Comparison of ENCODE assay signal across 35 cellular contexts in genomic region chr11:63512816-63513215, GRCh38. TPM values are rescaled to one million over a fixed set of nuclear protein-coding genes. Genes with fewer than 3 reads are reported as not detected.
"Had no signal": no experiment of that assay in that cellular context is flagged by ENCODE, and none has a peak within 500 bp of the region (broad histone marks: within the 10 kb centered on the region; RNA-seq: fewer than 3 reads in every experiment).

No MANE protein-coding gene starts in this region.

- H3K36me3 ChIP-seq: ascending aorta, cardiac muscle cell, WERI-Rb-1 had no signal

- H3K4me3 ChIP-seq: ascending aorta, cardiac muscle cell had no signal

- DNase-seq: activated CD4-positive, alpha-beta memory T cell treated with anti-CD3 and anti-CD28 coated beads, Interleukin-2, amount 10 ng/mL, durations not matched to agents 7 days and 5 days; activated CD4-positive, alpha-beta T cell treated with anti-CD3 and anti-CD28 coated beads for 1 hour; activated CD4-positive, alpha-beta T cell treated with anti-CD3 and anti-CD28 coated beads for 36 hours; activated CD4-positive, alpha-beta T cell treated with anti-CD3 and anti-CD28 coated beads for 48 hours; activated CD4-positive, alpha-beta T cell treated with anti-CD3 and anti-CD28 coated beads, Interleukin-2, amount 10 ng/mL, durations not matched to agents 7 days and 5 days; activated CD4-positive, alpha-beta T cell treated with anti-CD3 and anti-CD28 coated beads, Interleukin-2, amount 50 U/mL, for 48 hours; activated CD4-positive, CD25-positive, alpha-beta regulatory T cell; activated CD8-positive, alpha-beta memory T cell treated with anti-CD3 and anti-CD28 coated beads for 24 hours; activated CD8-positive, alpha-beta memory T cell treated with anti-CD3 and anti-CD28 coated beads, Interleukin-2, amount 10 ng/mL, durations not matched to agents 7 days and 5 days; activated CD8-positive, alpha-beta memory T cell treated with anti-CD3 and anti-CD28 coated beads, Interleukin-2, amount 50 U/mL, for 48 hours; activated CD8-positive, alpha-beta T cell treated with anti-CD3 and anti-CD28 coated beads, Interleukin-2, amount 10 ng/mL, durations not matched to agents 7 days and 5 days; activated effector memory CD4-positive, alpha-beta T cell treated with Interleukin-2 at 50 U/mL for 16 hours; activated gamma-delta T cell; activated naive CD4-positive, alpha-beta T cell treated with anti-CD3 and anti-CD28 coated beads, Interleukin-2, amount 10 ng/mL, durations not matched to agents 7 days and 5 days; activated naive CD4-positive, alpha-beta T cell treated with Interleukin-2 at 50 U/mL for 16 hours; activated naive CD8-positive, alpha-beta T cell treated with anti-CD3 and anti-CD28 coated beads, Interleukin-2, amount 10 ng/mL, durations not matched to agents 7 days and 5 days; activated naive CD8-positive, alpha-beta T cell treated with anti-CD3 and anti-CD28 coated beads, Interleukin-2, amount 50 U/mL, for 24 hours; activated T-cell treated with anti-CD3 and anti-CD28 coated beads, Interleukin-2, amount 50 U/mL, for 24 hours; activated T-cell treated with anti-CD3 and anti-CD28 coated beads, Interleukin-2, amount 50 U/mL, for 48 hours; amygdala; anterior cingulate cortex; caudate nucleus; cerebellar nuclear complex; T-cell; T-helper 2 cell; T-helper 9 cell; WERI-Rb-1 had no signal

- H3K27me3 ChIP-seq: ascending aorta, cardiac muscle cell had no signal

- H3K9me3 ChIP-seq: ascending aorta had no signal

- H3K27ac ChIP-seq: ascending aorta, cardiac muscle cell, WERI-Rb-1 had no signal

- H3K4me1 ChIP-seq: ascending aorta had no signal

- ATAC-seq: activated CD4-positive, alpha-beta T cell treated with anti-CD3 and anti-CD28 coated beads for 36 hours; activated CD4-positive, CD25-positive, alpha-beta regulatory T cell treated with anti-CD3 and anti-CD28 coated beads, Interleukin-2, amount 50 U/mL, for 24 hours; activated CD8-positive, alpha-beta memory T cell treated with anti-CD3 and anti-CD28 coated beads, Interleukin-2, amount 10 ng/mL, durations not matched to agents 7 days and 5 days; activated CD8-positive, alpha-beta T cell treated with anti-CD3 and anti-CD28 coated beads, Interleukin-2, amount 10 ng/mL, durations not matched to agents 7 days and 5 days; activated naive CD8-positive, alpha-beta T cell treated with anti-CD3 and anti-CD28 coated beads, Interleukin-2, amount 50 U/mL, for 24 hours; T-cell; WTC11 had no signal

RNA-seq across cellular contexts. Expression of gene LGALS12, which starts 6.9 kb away (rescaled TPM):
- total RNA-seq: activated CD4-positive, alpha-beta memory T cell treated with anti-CD3 and anti-CD28 coated beads, Interleukin-2, amount 10 ng/mL, durations not matched to agents 7 days and 5 days; activated CD4-positive, alpha-beta T cell treated with anti-CD3 and anti-CD28 coated beads for 36 hours; activated CD4-positive, alpha-beta T cell treated with anti-CD3 and anti-CD28 coated beads, Interleukin-2, amount 10 ng/mL, durations not matched to agents 7 days and 5 days; activated CD8-positive, alpha-beta T cell treated with anti-CD3 and anti-CD28 coated beads, Interleukin-2, amount 10 ng/mL, durations not matched to agents 7 days and 5 days; activated naive CD8-positive, alpha-beta T cell treated with anti-CD3 and anti-CD28 coated beads, Interleukin-2, amount 10 ng/mL, durations not matched to agents 7 days and 5 days; ascending aorta; bronchial epithelial cell; cardiac muscle cell; chondrocyte; T-cell had no signal
- polyA plus RNA-seq: cardiac muscle cell had no signal

RNA-seq across cellular contexts. Expression of gene PLAAT5, which starts 21.8 kb away (rescaled TPM):
- total RNA-seq: activated CD4-positive, alpha-beta memory T cell treated with anti-CD3 and anti-CD28 coated beads, Interleukin-2, amount 10 ng/mL, durations not matched to agents 7 days and 5 days; activated CD4-positive, alpha-beta T cell treated with anti-CD3 and anti-CD28 coated beads, Interleukin-2, amount 10 ng/mL, durations not matched to agents 7 days and 5 days; bronchial epithelial cell; T-helper 1 cell treated with Interleukin-12 subunit alpha and Interleukin-12 subunit beta and Interleukin-4 antibody, amounts not matched to agents 30 ng/mL and 1 ng/mL, for 36 hours had no signal
- polyA plus RNA-seq: cardiac muscle cell had no signal

RNA-seq across cellular contexts. Expression of gene PLAAT4, which starts 23.8 kb away (rescaled TPM):
- total RNA-seq: cardiac muscle cell had no signal
- polyA plus RNA-seq: cardiac muscle cell had no signal

RNA-seq across cellular contexts. Expression of gene PLAAT2, which starts 50.4 kb away (rescaled TPM):
- total RNA-seq: activated CD4-positive, alpha-beta memory T cell treated with anti-CD3 and anti-CD28 coated beads, Interleukin-2, amount 10 ng/mL, durations not matched to agents 7 days and 5 days; activated CD4-positive, alpha-beta T cell treated with anti-CD3 and anti-CD28 coated beads for 36 hours; activated T-helper 2 cell treated with anti-CD3 and anti-CD28 coated beads, Interferon-gamma antibody, Interleukin-2, Interleukin-4, amounts not matched to agents 10 μg/mL and 5 μg/mL and 100 μg/mL, durations not matched to agents 14 hours and 24 hours and 36 hours; ascending aorta; cardiac muscle cell; chondrocyte had no signal
- polyA plus RNA-seq: cardiac muscle cell had no signal
